ENCODE assay signal across 8 cellular contexts in the genomic region with DNA sequence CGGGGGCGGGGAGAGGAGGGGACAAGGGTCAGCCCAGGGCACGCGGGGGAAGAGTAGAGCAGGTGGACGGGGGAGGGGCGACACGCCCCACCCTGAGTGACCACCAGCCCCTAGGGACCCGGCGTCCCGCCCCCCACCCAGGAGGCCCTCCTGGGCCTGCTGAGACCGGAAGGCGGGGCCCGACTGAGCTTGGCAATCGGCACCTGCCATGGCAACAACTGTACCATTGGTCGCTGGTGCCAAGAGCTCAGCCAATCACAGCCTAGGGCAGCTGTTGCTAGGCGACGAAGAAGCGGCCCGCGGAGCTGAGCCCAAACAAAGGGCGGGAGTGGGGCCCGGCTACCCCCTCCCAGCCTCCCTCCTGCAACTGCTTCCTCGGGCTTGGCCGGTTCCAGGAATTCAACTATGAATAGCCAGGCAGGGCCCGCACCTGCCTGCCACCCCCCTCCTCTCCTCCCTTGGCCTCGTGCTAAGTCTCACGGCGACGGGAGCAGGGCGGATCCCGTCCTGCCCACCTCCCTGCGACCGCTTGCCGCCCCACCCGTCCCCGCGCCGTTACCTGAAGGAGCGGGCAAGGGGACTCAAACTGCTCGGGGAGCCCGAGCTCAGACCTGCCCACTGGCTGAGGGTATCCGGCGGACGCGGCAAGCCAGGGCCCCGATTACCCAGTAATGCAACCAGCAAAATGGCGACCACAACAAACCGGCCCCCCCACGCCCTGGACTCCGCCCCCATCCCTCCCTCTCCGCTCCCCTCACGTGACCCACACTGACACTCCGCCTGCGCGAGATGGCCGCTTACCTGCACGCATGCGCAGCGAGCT. TPM values are rescaled to one million over a fixed set of nuclear protein-coding genes. Genes with fewer than 3 reads are reported as not detected.
A peak's percentile ranks its signal among the peaks of the same experiment; 100 is the strongest.
DNase-seq lines count a peak whose midpoint lies in the region; ATAC-seq and TF ChIP-seq lines count a peak whose summit lies in the region.

A gene (minus strand): TSS at position 699 of the 823 bp plus-strand sequence. CDS start 2,295 bp downstream, outside the sequence.

- peaks cover 66% of the 10 kb centered on the region for H3K36me3 Mint-ChIP-seq in endodermal cell (ENCODE audit: low read depth)
- H3K36me3 Mint-ChIP-seq in memory B cell: peaks cover 31% of the 10 kb centered on the region

- no peaks in the 10 kb centered on the region for H3K27me3 Mint-ChIP-seq in endodermal cell (ENCODE audit: insufficient read depth)
- H3K27me3 Mint-ChIP-seq in memory B cell: no peaks in the 10 kb centered on the region

- WGBS in endodermal cell (ENCODE audit: insufficient coverage in 1 of 2, insufficient read length in 1 of 2), 2 experiments: 0 to 1% methylated on average over 12 to 59 of the region's 59 CpGs

- H3K27ac Mint-ChIP-seq in endodermal cell: peak within 1 kb of the TSS; percentile 79
- peak within 1 kb of the TSS; percentile 88 for H3K27ac Mint-ChIP-seq in memory B cell

- H3K4me3 Mint-ChIP-seq in endodermal cell (peak within 1 kb of the TSS; percentile 79), memory B cell (peak within 1 kb of the TSS; percentile 80)

- peak within 1 kb of the TSS; percentile 99 for H3K9ac ChIP-seq in endodermal cell (ENCODE audit: extremely low read depth, low read length, poor library complexity, severe bottlenecking)

- no peaks in the 10 kb centered on the region for H3K27me3 ChIP-seq in endodermal cell (ENCODE audit: control insufficient read depth, insufficient read depth, low read length, poor library complexity, severe bottlenecking)

- H3K4me1 Mint-ChIP-seq in endodermal cell: peaks cover 17% of the 10 kb centered on the region
- H3K4me1 Mint-ChIP-seq in memory B cell: peaks cover 24% of the 10 kb centered on the region

- ATAC-seq in HG03378 (IDR thresholded peaks at IDR 0.05; ENCODE audit: unreplicated experiment) (peak; percentile 74), memory B cell (ENCODE audit: low read depth) (peak; percentile 89)

- peak within 1 kb of the TSS; percentile 100 for H3K27ac ChIP-seq in endodermal cell (ENCODE audit: low read depth, low read length)

- peak; percentile 99 for DNase-seq in Ammon's horn (ENCODE audit: low spot score)
- peak; percentile 99 for DNase-seq in NCI-H748 (lab: John Stamatoyannopoulos, UW; ENCODE audit: unreplicated experiment)
- DNase-seq in activated CD8-positive, alpha-beta memory T cell treated with anti-CD3 and anti-CD28 coated beads, Interleukin-2, amount 50 U/mL, for 24 hours (ENCODE audit: extremely low read depth): peak; percentile 90
- peak; percentile 99 for DNase-seq in endodermal cell
- peak; percentile 93 to 95 for DNase-seq in memory B cell (ENCODE audit: low spot score in 2 of 2)
- DNase-seq in stimulated activated CD4-positive, alpha-beta T cell treated with anti-CD3 and anti-CD28 coated beads, TNF-alpha, amount 100 ng/mL, for 48 hours (ENCODE audit: low read depth in 3 of 3): peak; percentile 93 to 97 (median 94)

- peaks cover 75% of the 10 kb centered on the region for H3K36me3 ChIP-seq in endodermal cell (ENCODE audit: control insufficient read depth, insufficient read depth, low read length)

- H3K9me3 Mint-ChIP-seq in endodermal cell (no peaks in the 10 kb centered on the region), memory B cell (no peaks in the 10 kb centered on the region)

- peak; percentile 13 for TF ChIP-seq POLR2A in GM19193 (IDR thresholded peaks at IDR 0.05; ENCODE audit: extremely low read depth, insufficient read depth, insufficient read length)

- H3K4me1 ChIP-seq in endodermal cell (ENCODE audit: control insufficient read depth, insufficient read depth, low read length): no peaks in the 10 kb centered on the region

- peak within 1 kb of the TSS; percentile 89 for H3K4me3 ChIP-seq in endodermal cell (ENCODE audit: low read length)

- TF ChIP-seq CTCF in endodermal cell (conservative IDR thresholded peaks at IDR 0.05): no peak

- no peaks in the 10 kb centered on the region for H3K9me3 ChIP-seq in endodermal cell (ENCODE audit: control insufficient read depth, low read length)

RNA-seq across cellular contexts. Expression of the gene that starts here (rescaled TPM):
- total RNA-seq in endodermal cell: 10 to 100 TPM; 21.8 to 37.7 TPM
- polyA plus RNA-seq in endodermal cell (2013, experiment 1 of 2): 32.8 TPM
- 27.3 TPM for polyA plus RNA-seq in endodermal cell (2013, experiment 2 of 2)

Comparison
In these comparisons a context has a peak if more than half of its experiments do, and no peak if none do; other contexts are left out.
1. Peak in every context shown above with its lines: DNase-seq, ATAC-seq, H3K4me3 ChIP-seq and H3K27ac ChIP-seq.